Comparison of ENCODE assay signal across 11 cellular contexts in the genomic region with DNA sequence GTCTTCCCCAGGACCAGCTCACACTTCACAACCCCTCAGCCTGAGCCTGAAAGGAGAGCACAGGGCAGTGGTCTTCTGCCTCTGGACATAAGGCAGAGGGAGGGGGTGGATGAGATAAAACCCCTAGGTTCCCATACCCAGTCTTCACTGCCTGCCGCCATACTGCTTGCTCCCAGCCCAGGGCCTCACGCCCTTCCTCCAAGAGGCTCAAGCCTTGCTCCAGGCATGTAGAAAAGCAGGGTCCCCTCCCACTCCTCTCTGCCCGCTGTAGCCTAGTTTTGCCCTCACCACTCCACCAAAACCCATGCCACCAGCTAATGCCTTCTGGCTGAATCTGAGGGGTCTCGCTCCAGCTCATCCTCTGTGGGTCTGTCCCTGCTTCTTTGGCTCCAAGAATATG. TPM values are rescaled to one million over a fixed set of nuclear protein-coding genes. Genes with fewer than 3 reads are reported as not detected.
A peak's percentile ranks its signal among the peaks of the same experiment; 100 is the strongest.
DNase-seq lines count a peak whose midpoint lies in the region; ATAC-seq and TF ChIP-seq lines count a peak whose summit lies in the region.
"Had no signal": no experiment of that assay in that cellular context is flagged by ENCODE, and none has a peak within 500 bp of the region (broad histone marks: within the 10 kb centered on the region; RNA-seq: fewer than 3 reads in every experiment).

No MANE protein-coding gene starts in this region.

- H3K9me3 Mint-ChIP-seq in activated T-cell treated with anti-CD3 and anti-CD28 coated beads, Interleukin-2, amount 50 U/mL, for 72 hours: no peaks in the 10 kb centered on the region
- H3K9me3 Mint-ChIP-seq in activated T-cell treated with anti-CD3 and anti-CD28 coated beads, Interleukin-2, amount 50 U/mL, for 4 hours: no peaks in the 10 kb centered on the region
- H3K9me3 Mint-ChIP-seq: stimulated activated naive B cell treated with anti-CD40 and anti-IgM and Interleukin-4, amounts not matched to agents 10 μg/mL and 1 μg/mL and 100 μg/mL, for 72 hours had no signal

- TF ChIP-seq CTCF in tibial nerve (IDR thresholded peaks at IDR 0.05): no peak

- no peaks in the 10 kb centered on the region for H3K27me3 Mint-ChIP-seq in activated T-cell treated with anti-CD3 and anti-CD28 coated beads, Interleukin-2, amount 50 U/mL, for 72 hours (ENCODE audit: low read depth)
- no peaks in the 10 kb centered on the region for H3K27me3 Mint-ChIP-seq in activated T-cell treated with anti-CD3 and anti-CD28 coated beads, Interleukin-2, amount 50 U/mL, for 4 hours (ENCODE audit: low read depth)

- H3K4me3 ChIP-seq in adipocyte (ENCODE audit: low read length) (no peak overlapping the region), muscle layer of colon (ENCODE audit: low read depth in 1 of 2, low read length in 2 of 2) (no peak overlapping the region), tibial nerve (no peak overlapping the region)

- no peak for TF ChIP-seq POLR2A in tibial nerve (IDR thresholded peaks at IDR 0.05)

- peak overlapping the region; percentile 92 for H3K27ac ChIP-seq in muscle layer of colon (ENCODE audit: low read depth, low read length)
- H3K27ac ChIP-seq in tibial nerve: peak overlapping the region in 3 of 4 donors; percentile 34 to 95 (median 78)

- no peak for ATAC-seq in activated T-cell treated with anti-CD3 and anti-CD28 coated beads, Interleukin-2, amount 50 U/mL, for 72 hours (replicated peaks in 1 of 2)
- no peak for ATAC-seq in activated T-cell treated with anti-CD3 and anti-CD28 coated beads, Interleukin-2, amount 50 U/mL, for 4 hours
- ATAC-seq in GM21737 (IDR thresholded peaks at IDR 0.05; ENCODE audit: unreplicated experiment): no peak

- peaks cover 73% of the 10 kb centered on the region for H3K4me1 Mint-ChIP-seq in activated T-cell treated with anti-CD3 and anti-CD28 coated beads, Interleukin-2, amount 50 U/mL, for 72 hours (ENCODE audit: low read depth)
- peaks cover 92% of the 10 kb centered on the region for H3K4me1 Mint-ChIP-seq in activated T-cell treated with anti-CD3 and anti-CD28 coated beads, Interleukin-2, amount 50 U/mL, for 4 hours (ENCODE audit: low read depth)

- H3K9me3 ChIP-seq in adipocyte (ENCODE audit: control insufficient read depth, low read length): no peaks in the 10 kb centered on the region
- no peaks in the 10 kb centered on the region for H3K9me3 ChIP-seq in muscle layer of colon (ENCODE audit: low read length)
- no peaks in the 10 kb centered on the region for H3K9me3 ChIP-seq in tibial nerve

- peaks cover 0 to 4% of the 10 kb centered on the region in 2 donors for H3K36me3 Mint-ChIP-seq in activated T-cell treated with anti-CD3 and anti-CD28 coated beads, Interleukin-2, amount 50 U/mL, for 72 hours (ENCODE audit: insufficient read depth in 2 of 2)
- no peaks in the 10 kb centered on the region for H3K36me3 Mint-ChIP-seq in activated T-cell treated with anti-CD3 and anti-CD28 coated beads, Interleukin-2, amount 50 U/mL, for 4 hours (ENCODE audit: insufficient read depth)
- H3K36me3 Mint-ChIP-seq: stimulated activated naive B cell treated with anti-CD40 and anti-IgM and Interleukin-4, amounts not matched to agents 10 μg/mL and 1 μg/mL and 100 μg/mL, for 72 hours had no signal

- no peak for DNase-seq in activated T-cell treated with anti-CD3 and anti-CD28 coated beads, Interleukin-2, amount 50 U/mL, for 72 hours
- no peak for DNase-seq in activated T-cell treated with anti-CD3 and anti-CD28 coated beads, Interleukin-2, amount 50 U/mL, for 4 hours
- DNase-seq in adipocyte (ENCODE audit: low read depth) (no peak), tibial nerve (ENCODE audit: low spot score in 2 of 2) (no peak), cerebellum (ENCODE audit: low spot score) (no peak)
- no peak for DNase-seq in stimulated activated CD4-positive, alpha-beta T cell treated with anti-CD3 and anti-CD28 coated beads, Interleukin-15, amount 100 ng/mL, for 24 hours
- DNase-seq: activated CD8-positive, alpha-beta memory T cell treated with anti-CD3 and anti-CD28 coated beads for 24 hours; GF-D8; stimulated activated naive B cell treated with anti-CD40 and anti-IgM and Interleukin-4, amounts not matched to agents 10 μg/mL and 1 μg/mL and 100 μg/mL, for 72 hours had no signal

- H3K9ac ChIP-seq in adipocyte (ENCODE audit: low read length): peak overlapping the region; percentile 4
- H3K9ac ChIP-seq in muscle layer of colon (ENCODE audit: low read length): no peak overlapping the region

- H3K27me3 ChIP-seq in adipocyte (replicated peaks; ENCODE audit: control insufficient read depth, insufficient read depth, low read length) (no peaks in the 10 kb centered on the region), muscle layer of colon (ENCODE audit: control insufficient read depth in 1 of 2, insufficient read depth in 2 of 2, low read length in 2 of 2) (no peaks in the 10 kb centered on the region), tibial nerve (no peaks in the 10 kb centered on the region)

- H3K36me3 ChIP-seq in adipocyte (ENCODE audit: control insufficient read depth, insufficient read depth, low read length, severe bottlenecking) (no peaks in the 10 kb centered on the region), muscle layer of colon (ENCODE audit: insufficient read depth, low read length) (no peaks in the 10 kb centered on the region), tibial nerve (no peaks in the 10 kb centered on the region)

- peaks cover 88% of the 10 kb centered on the region for H3K4me1 ChIP-seq in adipocyte (ENCODE audit: control insufficient read depth, insufficient read depth, low read length)
- H3K4me1 ChIP-seq in muscle layer of colon (ENCODE audit: insufficient read depth, low read length): peaks cover 89% of the 10 kb centered on the region
- peaks cover 0 to 100% (median 80%) of the 10 kb centered on the region in 4 donors for H3K4me1 ChIP-seq in tibial nerve

- TF ChIP-seq EP300 in tibial nerve (IDR thresholded peaks at IDR 0.05): no peak

- 93 to 98% methylated on average over 4 of the region's 4 CpGs for WGBS in tibial nerve, 2 donors

- peak overlapping the region in 1 of 2 donors; percentile 9 for H3K4me3 Mint-ChIP-seq in activated T-cell treated with anti-CD3 and anti-CD28 coated beads, Interleukin-2, amount 50 U/mL, for 72 hours
- no peak overlapping the region for H3K4me3 Mint-ChIP-seq in activated T-cell treated with anti-CD3 and anti-CD28 coated beads, Interleukin-2, amount 50 U/mL, for 4 hours
- H3K4me3 Mint-ChIP-seq: stimulated activated naive B cell treated with anti-CD40 and anti-IgM and Interleukin-4, amounts not matched to agents 10 μg/mL and 1 μg/mL and 100 μg/mL, for 72 hours had no signal

- H3K27ac Mint-ChIP-seq in activated T-cell treated with anti-CD3 and anti-CD28 coated beads, Interleukin-2, amount 50 U/mL, for 72 hours: peak overlapping the region; percentile 4
- H3K27ac Mint-ChIP-seq: stimulated activated naive B cell treated with anti-CD40 and anti-IgM and Interleukin-4, amounts not matched to agents 10 μg/mL and 1 μg/mL and 100 μg/mL, for 72 hours had no signal

RNA-seq across cellular contexts. Expression of a gene that starts 5.2 kb away (rescaled TPM):
- 10 to 100 TPM; 16.7 to 18.3 TPM for total RNA-seq in activated T-cell treated with anti-CD3 and anti-CD28 coated beads, Interleukin-2, amount 50 U/mL, for 72 hours
- total RNA-seq in activated T-cell treated with anti-CD3 and anti-CD28 coated beads, Interleukin-2, amount 50 U/mL, for 4 hours: 10 to 100 TPM; 16.7 to 25.1 (median 18.8) TPM
- total RNA-seq in tibial nerve (10 to 100 TPM; 38.2 to 68.1 (median 45.8) TPM), cerebellum (48.4 TPM)

RNA-seq across cellular contexts. Expression of a gene that starts 53.0 kb away (rescaled TPM):
- 1,000 to 10,000 TPM; 5,116 to 5,192 TPM for total RNA-seq in activated T-cell treated with anti-CD3 and anti-CD28 coated beads, Interleukin-2, amount 50 U/mL, for 72 hours
- 1,000 to 10,000 TPM; 4,010 to 4,371 (median 4,184) TPM for total RNA-seq in activated T-cell treated with anti-CD3 and anti-CD28 coated beads, Interleukin-2, amount 50 U/mL, for 4 hours
- total RNA-seq in tibial nerve: 1,000 to 10,000 TPM; 1,012 to 1,395 (median 1,115) TPM
- total RNA-seq in cerebellum: 564 TPM
